ENCODE assay signal across 2 cellular contexts in the genomic region with DNA sequence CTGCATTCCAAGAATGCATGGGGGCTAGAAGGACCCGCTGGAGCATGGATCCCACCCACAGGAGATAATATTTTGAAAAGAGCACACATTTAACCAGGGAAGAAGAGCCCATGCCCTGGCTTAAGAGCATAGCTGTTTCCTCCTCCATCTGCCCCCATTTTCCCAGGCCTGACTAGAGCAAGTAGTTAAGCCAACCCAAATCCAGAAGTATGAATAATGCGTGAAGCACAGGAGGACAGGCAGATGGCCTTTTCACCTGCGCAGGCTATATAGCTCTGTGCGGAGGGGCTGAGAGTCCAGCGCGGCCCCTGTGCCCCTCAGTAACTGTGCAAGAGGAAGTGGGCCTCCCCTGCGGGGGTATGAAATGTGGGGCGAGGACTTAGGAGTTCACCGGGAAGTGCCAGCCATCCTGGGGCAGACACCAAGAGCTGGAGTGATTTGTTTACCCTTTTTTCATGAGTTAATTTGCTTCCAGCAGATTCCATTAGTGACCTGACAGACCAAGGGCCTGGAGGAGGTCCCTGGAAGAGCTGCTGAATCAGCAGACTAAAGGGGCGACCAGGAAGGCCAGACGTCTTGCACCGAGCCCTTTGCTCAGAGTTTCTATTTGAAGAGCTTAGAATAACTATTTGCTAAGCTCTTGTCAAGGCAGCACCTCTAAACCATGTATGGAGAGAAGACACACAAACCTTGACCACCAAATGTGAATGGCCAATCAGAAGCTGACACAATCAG.
TF ChIP-seq lines count a peak whose summit lies in the region.

No MANE protein-coding gene starts in this region.

TF ChIP-seq in IMR-90, 13 proteins besides CTCF, POLR2A, EP300 and RAD21:
- TF ChIP-seq MAFK (IDR thresholded peaks at IDR 0.05; ENCODE audit: low read depth, low read length) (peak; percentile 32; the same call in 1 of the 2 replicates), CEBPB (IDR thresholded peaks at IDR 0.05; ENCODE audit: low read depth, low read length) (no peak)

TF ChIP-seq in WTC11, 78 proteins besides CTCF, POLR2A, EP300 and RAD21:
- TF ChIP-seq ELF4 (CRISPR knock-in tag; IDR thresholded peaks at IDR 0.05; ENCODE audit: low read depth) (no peak), FOXJ3 (CRISPR knock-in tag; IDR thresholded peaks at IDR 0.05; ENCODE audit: borderline replicate concordance) (no peak), ZNF232 (CRISPR knock-in tag; IDR thresholded peaks at IDR 0.05) (no peak), ZNF219 (CRISPR knock-in tag; IDR thresholded peaks at IDR 0.05; ENCODE audit: borderline replicate concordance) (no peak), ZNF396 (CRISPR knock-in tag; IDR thresholded peaks at IDR 0.05; ENCODE audit: borderline replicate concordance) (no peak), NR1H2 (CRISPR knock-in tag; IDR thresholded peaks at IDR 0.05) (no peak)
- TF ChIP-seq, protein P1, sequence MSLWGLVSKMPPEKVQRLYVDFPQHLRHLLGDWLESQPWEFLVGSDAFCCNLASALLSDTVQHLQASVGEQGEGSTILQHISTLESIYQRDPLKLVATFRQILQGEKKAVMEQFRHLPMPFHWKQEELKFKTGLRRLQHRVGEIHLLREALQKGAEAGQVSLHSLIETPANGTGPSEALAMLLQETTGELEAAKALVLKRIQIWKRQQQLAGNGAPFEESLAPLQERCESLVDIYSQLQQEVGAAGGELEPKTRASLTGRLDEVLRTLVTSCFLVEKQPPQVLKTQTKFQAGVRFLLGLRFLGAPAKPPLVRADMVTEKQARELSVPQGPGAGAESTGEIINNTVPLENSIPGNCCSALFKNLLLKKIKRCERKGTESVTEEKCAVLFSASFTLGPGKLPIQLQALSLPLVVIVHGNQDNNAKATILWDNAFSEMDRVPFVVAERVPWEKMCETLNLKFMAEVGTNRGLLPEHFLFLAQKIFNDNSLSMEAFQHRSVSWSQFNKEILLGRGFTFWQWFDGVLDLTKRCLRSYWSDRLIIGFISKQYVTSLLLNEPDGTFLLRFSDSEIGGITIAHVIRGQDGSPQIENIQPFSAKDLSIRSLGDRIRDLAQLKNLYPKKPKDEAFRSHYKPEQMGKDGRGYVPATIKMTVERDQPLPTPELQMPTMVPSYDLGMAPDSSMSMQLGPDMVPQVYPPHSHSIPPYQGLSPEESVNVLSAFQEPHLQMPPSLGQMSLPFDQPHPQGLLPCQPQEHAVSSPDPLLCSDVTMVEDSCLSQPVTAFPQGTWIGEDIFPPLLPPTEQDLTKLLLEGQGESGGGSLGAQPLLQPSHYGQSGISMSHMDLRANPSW (CRISPR knock-in tag; conservative IDR thresholded peaks at IDR 0.05; ENCODE audit: low read depth): no peak
- TF ChIP-seq, protein P2, sequence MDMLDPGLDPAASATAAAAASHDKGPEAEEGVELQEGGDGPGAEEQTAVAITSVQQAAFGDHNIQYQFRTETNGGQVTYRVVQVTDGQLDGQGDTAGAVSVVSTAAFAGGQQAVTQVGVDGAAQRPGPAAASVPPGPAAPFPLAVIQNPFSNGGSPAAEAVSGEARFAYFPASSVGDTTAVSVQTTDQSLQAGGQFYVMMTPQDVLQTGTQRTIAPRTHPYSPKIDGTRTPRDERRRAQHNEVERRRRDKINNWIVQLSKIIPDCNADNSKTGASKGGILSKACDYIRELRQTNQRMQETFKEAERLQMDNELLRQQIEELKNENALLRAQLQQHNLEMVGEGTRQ (CRISPR knock-in tag; IDR thresholded peaks at IDR 0.05): no peak
- TF ChIP-seq, protein P3, sequence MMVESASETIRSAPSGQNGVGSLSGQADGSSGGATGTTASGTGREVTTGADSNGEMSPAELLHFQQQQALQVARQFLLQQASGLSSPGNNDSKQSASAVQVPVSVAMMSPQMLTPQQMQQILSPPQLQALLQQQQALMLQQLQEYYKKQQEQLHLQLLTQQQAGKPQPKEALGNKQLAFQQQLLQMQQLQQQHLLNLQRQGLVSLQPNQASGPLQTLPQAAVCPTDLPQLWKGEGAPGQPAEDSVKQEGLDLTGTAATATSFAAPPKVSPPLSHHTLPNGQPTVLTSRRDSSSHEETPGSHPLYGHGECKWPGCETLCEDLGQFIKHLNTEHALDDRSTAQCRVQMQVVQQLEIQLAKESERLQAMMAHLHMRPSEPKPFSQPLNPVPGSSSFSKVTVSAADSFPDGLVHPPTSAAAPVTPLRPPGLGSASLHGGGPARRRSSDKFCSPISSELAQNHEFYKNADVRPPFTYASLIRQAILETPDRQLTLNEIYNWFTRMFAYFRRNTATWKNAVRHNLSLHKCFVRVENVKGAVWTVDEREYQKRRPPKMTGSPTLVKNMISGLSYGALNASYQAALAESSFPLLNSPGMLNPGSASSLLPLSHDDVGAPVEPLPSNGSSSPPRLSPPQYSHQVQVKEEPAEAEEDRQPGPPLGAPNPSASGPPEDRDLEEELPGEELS (CRISPR knock-in tag; IDR thresholded peaks at IDR 0.05): no peak
